1 cellular context compared by ENCODE assay signal in the genomic region with DNA sequence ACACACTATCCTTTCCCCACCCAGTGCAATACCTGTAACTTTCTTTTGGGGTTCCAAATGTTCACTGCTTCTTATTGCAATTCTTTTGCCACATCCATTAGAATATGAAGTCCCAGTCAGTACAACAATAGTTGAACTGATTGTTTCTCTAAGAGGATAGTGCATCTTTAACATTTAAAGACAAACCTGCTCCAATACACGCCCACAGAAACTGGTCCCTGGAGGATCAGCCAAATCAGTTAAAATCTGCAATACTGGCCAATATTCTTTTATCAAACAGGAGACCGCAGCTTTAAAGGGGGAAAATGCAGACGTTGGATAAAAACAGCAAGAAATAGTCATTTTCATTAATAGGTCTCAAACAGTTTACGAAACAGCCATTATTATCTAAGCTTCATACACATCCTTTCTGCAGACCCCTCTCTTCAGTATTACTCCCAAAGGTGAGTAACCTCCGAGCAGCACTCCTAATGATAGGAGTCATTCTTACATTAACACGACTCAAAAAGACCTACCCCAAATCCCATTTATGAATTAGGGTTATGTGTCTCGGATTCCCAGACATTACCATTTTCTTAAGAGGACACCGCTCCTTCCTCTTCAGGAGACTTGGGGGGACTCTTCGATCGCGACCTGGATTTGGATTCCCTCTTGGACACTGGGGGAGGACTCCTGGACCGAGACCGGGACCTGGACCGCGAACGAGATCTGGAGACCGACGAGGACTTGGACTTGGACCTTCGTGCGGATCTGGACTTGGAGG.
A peak's percentile ranks its signal among the peaks of the same experiment; 100 is the strongest.
TF ChIP-seq lines count a peak whose summit lies in the region.

No MANE protein-coding gene starts in this region.

TF ChIP-seq in K562, 482 proteins besides CTCF, POLR2A, EP300 and RAD21 (continued from another document and continues in another):
- TF ChIP-seq, protein P1, sequence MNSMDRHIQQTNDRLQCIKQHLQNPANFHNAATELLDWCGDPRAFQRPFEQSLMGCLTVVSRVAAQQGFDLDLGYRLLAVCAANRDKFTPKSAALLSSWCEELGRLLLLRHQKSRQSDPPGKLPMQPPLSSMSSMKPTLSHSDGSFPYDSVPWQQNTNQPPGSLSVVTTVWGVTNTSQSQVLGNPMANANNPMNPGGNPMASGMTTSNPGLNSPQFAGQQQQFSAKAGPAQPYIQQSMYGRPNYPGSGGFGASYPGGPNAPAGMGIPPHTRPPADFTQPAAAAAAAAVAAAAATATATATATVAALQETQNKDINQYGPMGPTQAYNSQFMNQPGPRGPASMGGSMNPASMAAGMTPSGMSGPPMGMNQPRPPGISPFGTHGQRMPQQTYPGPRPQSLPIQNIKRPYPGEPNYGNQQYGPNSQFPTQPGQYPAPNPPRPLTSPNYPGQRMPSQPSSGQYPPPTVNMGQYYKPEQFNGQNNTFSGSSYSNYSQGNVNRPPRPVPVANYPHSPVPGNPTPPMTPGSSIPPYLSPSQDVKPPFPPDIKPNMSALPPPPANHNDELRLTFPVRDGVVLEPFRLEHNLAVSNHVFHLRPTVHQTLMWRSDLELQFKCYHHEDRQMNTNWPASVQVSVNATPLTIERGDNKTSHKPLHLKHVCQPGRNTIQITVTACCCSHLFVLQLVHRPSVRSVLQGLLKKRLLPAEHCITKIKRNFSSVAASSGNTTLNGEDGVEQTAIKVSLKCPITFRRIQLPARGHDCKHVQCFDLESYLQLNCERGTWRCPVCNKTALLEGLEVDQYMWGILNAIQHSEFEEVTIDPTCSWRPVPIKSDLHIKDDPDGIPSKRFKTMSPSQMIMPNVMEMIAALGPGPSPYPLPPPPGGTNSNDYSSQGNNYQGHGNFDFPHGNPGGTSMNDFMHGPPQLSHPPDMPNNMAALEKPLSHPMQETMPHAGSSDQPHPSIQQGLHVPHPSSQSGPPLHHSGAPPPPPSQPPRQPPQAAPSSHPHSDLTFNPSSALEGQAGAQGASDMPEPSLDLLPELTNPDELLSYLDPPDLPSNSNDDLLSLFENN (IDR thresholded peaks at IDR 0.05; ENCODE audit: low read depth in 2 of 2, low read length in 2 of 2), result no peak
- TF ChIP-seq BRF1 (IDR thresholded peaks at IDR 0.05; ENCODE audit: borderline replicate concordance, extremely low read depth, insufficient read length), result no peak
- TF ChIP-seq ZNF143 (CRISPR knock-in tag; IDR thresholded peaks at IDR 0.05), result no peak; the same call in 1 of the 2 replicates
- TF ChIP-seq ZFP1 (CRISPR knock-in tag; IDR thresholded peaks at IDR 0.05), result no peak
- no peak for TF ChIP-seq KLF10 (CRISPR knock-in tag; IDR thresholded peaks at IDR 0.05)
- no peak for TF ChIP-seq ZNF785 (CRISPR knock-in tag; IDR thresholded peaks at IDR 0.05)
- no peak for TF ChIP-seq TAF15 (IDR thresholded peaks at IDR 0.05; ENCODE audit: low read depth, low read length)
- no peak for TF ChIP-seq CEBPB (tag; IDR thresholded peaks at IDR 0.05)
- TF ChIP-seq, protein P2, sequence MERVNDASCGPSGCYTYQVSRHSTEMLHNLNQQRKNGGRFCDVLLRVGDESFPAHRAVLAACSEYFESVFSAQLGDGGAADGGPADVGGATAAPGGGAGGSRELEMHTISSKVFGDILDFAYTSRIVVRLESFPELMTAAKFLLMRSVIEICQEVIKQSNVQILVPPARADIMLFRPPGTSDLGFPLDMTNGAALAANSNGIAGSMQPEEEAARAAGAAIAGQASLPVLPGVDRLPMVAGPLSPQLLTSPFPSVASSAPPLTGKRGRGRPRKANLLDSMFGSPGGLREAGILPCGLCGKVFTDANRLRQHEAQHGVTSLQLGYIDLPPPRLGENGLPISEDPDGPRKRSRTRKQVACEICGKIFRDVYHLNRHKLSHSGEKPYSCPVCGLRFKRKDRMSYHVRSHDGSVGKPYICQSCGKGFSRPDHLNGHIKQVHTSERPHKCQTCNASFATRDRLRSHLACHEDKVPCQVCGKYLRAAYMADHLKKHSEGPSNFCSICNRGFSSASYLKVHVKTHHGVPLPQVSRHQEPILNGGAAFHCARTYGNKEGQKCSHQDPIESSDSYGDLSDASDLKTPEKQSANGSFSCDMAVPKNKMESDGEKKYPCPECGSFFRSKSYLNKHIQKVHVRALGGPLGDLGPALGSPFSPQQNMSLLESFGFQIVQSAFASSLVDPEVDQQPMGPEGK (CRISPR knock-in tag; IDR thresholded peaks at IDR 0.05; ENCODE audit: borderline replicate concordance), result no peak
- TF ChIP-seq DIDO1 (tag; IDR thresholded peaks at IDR 0.05; ENCODE audit: low read depth), result no peak
- no peak for TF ChIP-seq TARDBP (IDR thresholded peaks at IDR 0.05)
- TF ChIP-seq THRAP3 (IDR thresholded peaks at IDR 0.05; ENCODE audit: borderline replicate concordance), result peak; percentile 51; the same call in 1 of the 2 replicates
- 0 out of 2 replicates have a peak, but pooled peaks have one; percentile 24 for TF ChIP-seq ZNF224 (CRISPR knock-in tag; IDR thresholded peaks at IDR 0.05)
- TF ChIP-seq, protein P3, sequence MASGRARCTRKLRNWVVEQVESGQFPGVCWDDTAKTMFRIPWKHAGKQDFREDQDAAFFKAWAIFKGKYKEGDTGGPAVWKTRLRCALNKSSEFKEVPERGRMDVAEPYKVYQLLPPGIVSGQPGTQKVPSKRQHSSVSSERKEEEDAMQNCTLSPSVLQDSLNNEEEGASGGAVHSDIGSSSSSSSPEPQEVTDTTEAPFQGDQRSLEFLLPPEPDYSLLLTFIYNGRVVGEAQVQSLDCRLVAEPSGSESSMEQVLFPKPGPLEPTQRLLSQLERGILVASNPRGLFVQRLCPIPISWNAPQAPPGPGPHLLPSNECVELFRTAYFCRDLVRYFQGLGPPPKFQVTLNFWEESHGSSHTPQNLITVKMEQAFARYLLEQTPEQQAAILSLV (tag; IDR thresholded peaks at IDR 0.05), result no peak
- TF ChIP-seq HNRNPH1 (optimal IDR thresholded peaks at IDR 0.05; ENCODE audit: low read depth, low read length), result no peak
- TF ChIP-seq RBM39 (optimal IDR thresholded peaks at IDR 0.05; ENCODE audit: low read depth, low read length), result peak; percentile 93
- TF ChIP-seq, protein P4, sequence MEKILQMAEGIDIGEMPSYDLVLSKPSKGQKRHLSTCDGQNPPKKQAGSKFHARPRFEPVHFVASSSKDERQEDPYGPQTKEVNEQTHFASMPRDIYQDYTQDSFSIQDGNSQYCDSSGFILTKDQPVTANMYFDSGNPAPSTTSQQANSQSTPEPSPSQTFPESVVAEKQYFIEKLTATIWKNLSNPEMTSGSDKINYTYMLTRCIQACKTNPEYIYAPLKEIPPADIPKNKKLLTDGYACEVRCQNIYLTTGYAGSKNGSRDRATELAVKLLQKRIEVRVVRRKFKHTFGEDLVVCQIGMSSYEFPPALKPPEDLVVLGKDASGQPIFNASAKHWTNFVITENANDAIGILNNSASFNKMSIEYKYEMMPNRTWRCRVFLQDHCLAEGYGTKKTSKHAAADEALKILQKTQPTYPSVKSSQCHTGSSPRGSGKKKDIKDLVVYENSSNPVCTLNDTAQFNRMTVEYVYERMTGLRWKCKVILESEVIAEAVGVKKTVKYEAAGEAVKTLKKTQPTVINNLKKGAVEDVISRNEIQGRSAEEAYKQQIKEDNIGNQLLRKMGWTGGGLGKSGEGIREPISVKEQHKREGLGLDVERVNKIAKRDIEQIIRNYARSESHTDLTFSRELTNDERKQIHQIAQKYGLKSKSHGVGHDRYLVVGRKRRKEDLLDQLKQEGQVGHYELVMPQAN (IDR thresholded peaks at IDR 0.05; ENCODE audit: borderline replicate concordance), result 0 out of 2 replicates have a peak, but pooled peaks have one; percentile 39
- no peak for TF ChIP-seq MAFK (IDR thresholded peaks at IDR 0.05; ENCODE audit: low read length)
- TF ChIP-seq POLR2H (tag; IDR thresholded peaks at IDR 0.05; ENCODE audit: low read depth), result no peak; the same call in 1 of the 2 replicates
- no peak for TF ChIP-seq SREBF2 (CRISPR knock-in tag; IDR thresholded peaks at IDR 0.05)
- no peak for TF ChIP-seq ZNF133 (CRISPR knock-in tag; IDR thresholded peaks at IDR 0.05)
- TF ChIP-seq, protein P5, sequence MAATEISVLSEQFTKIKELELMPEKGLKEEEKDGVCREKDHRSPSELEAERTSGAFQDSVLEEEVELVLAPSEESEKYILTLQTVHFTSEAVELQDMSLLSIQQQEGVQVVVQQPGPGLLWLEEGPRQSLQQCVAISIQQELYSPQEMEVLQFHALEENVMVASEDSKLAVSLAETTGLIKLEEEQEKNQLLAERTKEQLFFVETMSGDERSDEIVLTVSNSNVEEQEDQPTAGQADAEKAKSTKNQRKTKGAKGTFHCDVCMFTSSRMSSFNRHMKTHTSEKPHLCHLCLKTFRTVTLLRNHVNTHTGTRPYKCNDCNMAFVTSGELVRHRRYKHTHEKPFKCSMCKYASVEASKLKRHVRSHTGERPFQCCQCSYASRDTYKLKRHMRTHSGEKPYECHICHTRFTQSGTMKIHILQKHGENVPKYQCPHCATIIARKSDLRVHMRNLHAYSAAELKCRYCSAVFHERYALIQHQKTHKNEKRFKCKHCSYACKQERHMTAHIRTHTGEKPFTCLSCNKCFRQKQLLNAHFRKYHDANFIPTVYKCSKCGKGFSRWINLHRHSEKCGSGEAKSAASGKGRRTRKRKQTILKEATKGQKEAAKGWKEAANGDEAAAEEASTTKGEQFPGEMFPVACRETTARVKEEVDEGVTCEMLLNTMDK (IDR thresholded peaks at IDR 0.05; ENCODE audit: borderline replicate concordance, insufficient read depth, low read depth, low read length, poor library complexity, severe bottlenecking), result no peak
- TF ChIP-seq MAFF (IDR thresholded peaks at IDR 0.05; ENCODE audit: low read length), result no peak
- TF ChIP-seq, protein P6, sequence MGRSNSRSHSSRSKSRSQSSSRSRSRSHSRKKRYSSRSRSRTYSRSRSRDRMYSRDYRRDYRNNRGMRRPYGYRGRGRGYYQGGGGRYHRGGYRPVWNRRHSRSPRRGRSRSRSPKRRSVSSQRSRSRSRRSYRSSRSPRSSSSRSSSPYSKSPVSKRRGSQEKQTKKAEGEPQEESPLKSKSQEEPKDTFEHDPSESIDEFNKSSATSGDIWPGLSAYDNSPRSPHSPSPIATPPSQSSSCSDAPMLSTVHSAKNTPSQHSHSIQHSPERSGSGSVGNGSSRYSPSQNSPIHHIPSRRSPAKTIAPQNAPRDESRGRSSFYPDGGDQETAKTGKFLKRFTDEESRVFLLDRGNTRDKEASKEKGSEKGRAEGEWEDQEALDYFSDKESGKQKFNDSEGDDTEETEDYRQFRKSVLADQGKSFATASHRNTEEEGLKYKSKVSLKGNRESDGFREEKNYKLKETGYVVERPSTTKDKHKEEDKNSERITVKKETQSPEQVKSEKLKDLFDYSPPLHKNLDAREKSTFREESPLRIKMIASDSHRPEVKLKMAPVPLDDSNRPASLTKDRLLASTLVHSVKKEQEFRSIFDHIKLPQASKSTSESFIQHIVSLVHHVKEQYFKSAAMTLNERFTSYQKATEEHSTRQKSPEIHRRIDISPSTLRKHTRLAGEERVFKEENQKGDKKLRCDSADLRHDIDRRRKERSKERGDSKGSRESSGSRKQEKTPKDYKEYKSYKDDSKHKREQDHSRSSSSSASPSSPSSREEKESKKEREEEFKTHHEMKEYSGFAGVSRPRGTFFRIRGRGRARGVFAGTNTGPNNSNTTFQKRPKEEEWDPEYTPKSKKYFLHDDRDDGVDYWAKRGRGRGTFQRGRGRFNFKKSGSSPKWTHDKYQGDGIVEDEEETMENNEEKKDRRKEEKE (IDR thresholded peaks at IDR 0.05; ENCODE audit: borderline replicate concordance in 1 of 2, control insufficient read depth in 1 of 2, low read depth in 2 of 2, low read length in 1 of 2), result 0 out of 4 replicates have a peak, but pooled peaks of 1 of the 2 experiments have one; percentile 52
- 0 out of 2 replicates have a peak, but pooled peaks have one; percentile 26 for TF ChIP-seq NBN (IDR thresholded peaks at IDR 0.05; ENCODE audit: low read depth)
- TF ChIP-seq, protein P7, sequence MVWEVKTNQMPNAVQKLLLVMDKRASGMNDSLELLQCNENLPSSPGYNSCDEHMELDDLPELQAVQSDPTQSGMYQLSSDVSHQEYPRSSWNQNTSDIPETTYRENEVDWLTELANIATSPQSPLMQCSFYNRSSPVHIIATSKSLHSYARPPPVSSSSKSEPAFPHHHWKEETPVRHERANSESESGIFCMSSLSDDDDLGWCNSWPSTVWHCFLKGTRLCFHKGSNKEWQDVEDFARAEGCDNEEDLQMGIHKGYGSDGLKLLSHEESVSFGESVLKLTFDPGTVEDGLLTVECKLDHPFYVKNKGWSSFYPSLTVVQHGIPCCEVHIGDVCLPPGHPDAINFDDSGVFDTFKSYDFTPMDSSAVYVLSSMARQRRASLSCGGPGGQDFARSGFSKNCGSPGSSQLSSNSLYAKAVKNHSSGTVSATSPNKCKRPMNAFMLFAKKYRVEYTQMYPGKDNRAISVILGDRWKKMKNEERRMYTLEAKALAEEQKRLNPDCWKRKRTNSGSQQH (CRISPR knock-in tag; IDR thresholded peaks at IDR 0.05), result no peak
- TF ChIP-seq, protein P8, sequence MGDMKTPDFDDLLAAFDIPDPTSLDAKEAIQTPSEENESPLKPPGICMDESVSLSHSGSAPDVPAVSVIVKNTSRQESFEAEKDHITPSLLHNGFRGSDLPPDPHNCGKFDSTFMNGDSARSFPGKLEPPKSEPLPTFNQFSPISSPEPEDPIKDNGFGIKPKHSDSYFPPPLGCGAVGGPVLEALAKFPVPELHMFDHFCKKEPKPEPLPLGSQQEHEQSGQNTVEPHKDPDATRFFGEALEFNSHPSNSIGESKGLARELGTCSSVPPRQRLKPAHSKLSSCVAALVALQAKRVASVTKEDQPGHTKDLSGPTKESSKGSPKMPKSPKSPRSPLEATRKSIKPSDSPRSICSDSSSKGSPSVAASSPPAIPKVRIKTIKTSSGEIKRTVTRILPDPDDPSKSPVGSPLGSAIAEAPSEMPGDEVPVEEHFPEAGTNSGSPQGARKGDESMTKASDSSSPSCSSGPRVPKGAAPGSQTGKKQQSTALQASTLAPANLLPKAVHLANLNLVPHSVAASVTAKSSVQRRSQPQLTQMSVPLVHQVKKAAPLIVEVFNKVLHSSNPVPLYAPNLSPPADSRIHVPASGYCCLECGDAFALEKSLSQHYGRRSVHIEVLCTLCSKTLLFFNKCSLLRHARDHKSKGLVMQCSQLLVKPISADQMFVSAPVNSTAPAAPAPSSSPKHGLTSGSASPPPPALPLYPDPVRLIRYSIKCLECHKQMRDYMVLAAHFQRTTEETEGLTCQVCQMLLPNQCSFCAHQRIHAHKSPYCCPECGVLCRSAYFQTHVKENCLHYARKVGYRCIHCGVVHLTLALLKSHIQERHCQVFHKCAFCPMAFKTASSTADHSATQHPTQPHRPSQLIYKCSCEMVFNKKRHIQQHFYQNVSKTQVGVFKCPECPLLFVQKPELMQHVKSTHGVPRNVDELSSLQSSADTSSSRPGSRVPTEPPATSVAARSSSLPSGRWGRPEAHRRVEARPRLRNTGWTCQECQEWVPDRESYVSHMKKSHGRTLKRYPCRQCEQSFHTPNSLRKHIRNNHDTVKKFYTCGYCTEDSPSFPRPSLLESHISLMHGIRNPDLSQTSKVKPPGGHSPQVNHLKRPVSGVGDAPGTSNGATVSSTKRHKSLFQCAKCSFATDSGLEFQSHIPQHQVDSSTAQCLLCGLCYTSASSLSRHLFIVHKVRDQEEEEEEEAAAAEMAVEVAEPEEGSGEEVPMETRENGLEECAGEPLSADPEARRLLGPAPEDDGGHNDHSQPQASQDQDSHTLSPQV (IDR thresholded peaks at IDR 0.05), result no peak
- TF ChIP-seq POLR3G (IDR thresholded peaks at IDR 0.05; ENCODE audit: extremely low read depth, insufficient read length, insufficient replicate concordance), result no peak
- TF ChIP-seq ZNF436 (CRISPR knock-in tag; IDR thresholded peaks at IDR 0.05), result no peak
- no peak for TF ChIP-seq ELF1 (tag; IDR thresholded peaks at IDR 0.05)
- no peak for TF ChIP-seq KDM2B (CRISPR knock-in tag; IDR thresholded peaks at IDR 0.05)
- peak; percentile 59 for TF ChIP-seq SNRNP70 (optimal IDR thresholded peaks at IDR 0.05; ENCODE audit: low read depth, low read length)
- no peak for TF ChIP-seq HNRNPUL1 (IDR thresholded peaks at IDR 0.05; ENCODE audit: low read length)
